In the genomic region with DNA sequence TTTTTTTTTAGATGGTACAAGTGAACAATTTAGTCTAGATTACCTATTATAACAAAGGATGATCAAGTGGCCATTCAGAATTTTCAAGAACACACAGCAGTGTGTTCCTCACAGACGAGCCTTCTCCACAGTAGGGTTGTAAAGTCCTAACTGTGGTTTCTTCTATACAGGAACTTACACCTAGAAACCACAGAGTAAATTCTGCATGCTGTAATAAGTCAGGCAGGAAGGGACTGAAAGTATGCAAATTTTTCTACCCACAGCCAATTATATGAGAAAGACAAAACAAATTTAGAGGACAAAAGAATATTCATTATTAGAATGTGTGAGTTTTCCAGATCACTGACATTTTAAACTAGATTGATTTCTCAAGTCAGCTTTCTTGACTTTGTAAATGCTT, we compare ENCODE assay signal across 7 cellular contexts.
DNase-seq lines count a peak whose midpoint lies in the region; ATAC-seq lines count a peak whose summit lies in the region.

No MANE protein-coding gene starts in this region.

- DNase-seq in NOMO-1 treated with dmso at 0.1 percent for 144 hours (lab: John Stamatoyannopoulos, UW; ENCODE audit: unreplicated experiment) (peak; percentile 36), GM03348 (ENCODE audit: low spot score) (no peak), right cardiac atrium (no peak)
- peak in 4 of 9 donors; percentile 27 to 53 (median 48) for DNase-seq in naive thymus-derived CD4-positive, alpha-beta T cell
- DNase-seq in NK-92 treated with Interleukin-12 subunit alpha and Interleukin-12 subunit beta, amount 100 ng/mL, for 24 hours (lab: John Stamatoyannopoulos, UW), result no peak

- POLR2A ChIA-PET in naive thymus-derived CD4-positive, alpha-beta T cell (lab: Charles Lee), result interaction anchor here (0.8 to 2.6 kb wide), 3 partner anchors 10 to 272 kb away, joined by 3 to 10 read pairs (median 7); no protein-coding TSS in a partner anchor

- intact Hi-C loops in naive thymus-derived CD4-positive, alpha-beta T cell (cut with micrococcal nuclease), result loop anchor here (1.0 to 2.0 kb wide), 2 partner anchors 12 to 17 kb away; no protein-coding TSS in a partner anchor
- intact Hi-C loops in right cardiac atrium (cut with DNase I), result no loop called here

- H3K27me3 ChIP-seq in naive thymus-derived CD4-positive, alpha-beta T cell (ENCODE audit: control insufficient read depth in 2 of 2, insufficient read depth in 2 of 2, low read length in 2 of 2), result no peaks in the 10 kb centered on the region
- no peaks in the 10 kb centered on the region for H3K27me3 ChIP-seq in right cardiac atrium (ENCODE audit: control insufficient read depth, insufficient read depth)

- H3K27ac Mint-ChIP-seq in naive thymus-derived CD4-positive, alpha-beta T cell, result peak overlapping the region; percentile 33 to 88 (median 71)

- peaks cover 4 to 16% (median 8%) of the 10 kb centered on the region in 5 donors for H3K36me3 Mint-ChIP-seq in naive thymus-derived CD4-positive, alpha-beta T cell

- no peaks in the 10 kb centered on the region for H3K9me3 Mint-ChIP-seq in naive thymus-derived CD4-positive, alpha-beta T cell

- H3K4me3 Mint-ChIP-seq in naive thymus-derived CD4-positive, alpha-beta T cell, result peak overlapping the region; percentile 29 to 76 (median 60)

- no peak overlapping the region for H3K4me3 ChIP-seq in naive thymus-derived CD4-positive, alpha-beta T cell (ENCODE audit: low read length)
- no peak overlapping the region for H3K4me3 ChIP-seq in right cardiac atrium (ENCODE audit: low read length)

- CTCF ChIA-PET in naive thymus-derived CD4-positive, alpha-beta T cell (lab: Charles Lee), result no interaction called here

- H3K27me3 Mint-ChIP-seq in naive thymus-derived CD4-positive, alpha-beta T cell, result no peaks in the 10 kb centered on the region

- 37% methylated on average over 1 of the region's 1 CpG for WGBS in right cardiac atrium

- peak overlapping the region; percentile 26 for H3K27ac ChIP-seq in naive thymus-derived CD4-positive, alpha-beta T cell (ENCODE audit: low read depth, low read length)
- H3K27ac ChIP-seq in right cardiac atrium (ENCODE audit: low read length), result no peak overlapping the region

- ATAC-seq in GM19035 (IDR thresholded peaks at IDR 0.05; ENCODE audit: unreplicated experiment) (peak; percentile 100), HG02884 (IDR thresholded peaks at IDR 0.05; ENCODE audit: unreplicated experiment) (peak; percentile 99), right cardiac atrium (no peak)
- peak; percentile 94 for ATAC-seq in naive thymus-derived CD4-positive, alpha-beta T cell

- no peaks in the 10 kb centered on the region for H3K9me3 ChIP-seq in naive thymus-derived CD4-positive, alpha-beta T cell (ENCODE audit: control insufficient read depth in 2 of 3, low read length in 3 of 3)
- H3K9me3 ChIP-seq in right cardiac atrium (ENCODE audit: control insufficient read depth, low read length), result no peaks in the 10 kb centered on the region

- H3K36me3 ChIP-seq in naive thymus-derived CD4-positive, alpha-beta T cell (ENCODE audit: control insufficient read depth in 2 of 3, insufficient read depth in 3 of 3, low read length in 3 of 3), result no peaks in the 10 kb centered on the region

- peaks cover 55 to 73% of the 10 kb centered on the region in 2 donors for H3K4me1 ChIP-seq in naive thymus-derived CD4-positive, alpha-beta T cell (ENCODE audit: control insufficient read depth in 2 of 2, insufficient read depth in 2 of 2, low read length in 2 of 2)
- peaks cover 20% of the 10 kb centered on the region for H3K4me1 ChIP-seq in right cardiac atrium (ENCODE audit: control insufficient read depth, insufficient read depth, low read length)

- peaks cover 0 to 68% (median 52%) of the 10 kb centered on the region in 7 donors for H3K4me1 Mint-ChIP-seq in naive thymus-derived CD4-positive, alpha-beta T cell

Comparison
In these comparisons a context has a peak if more than half of its experiments do, and no peak if none do; other contexts are left out.
1. ATAC-seq: peak in GM19035 (single experiment), HG02884 (single experiment) and naive thymus-derived CD4-positive, alpha-beta T cell (single experiment); none in right cardiac atrium (0 of 2).
2. intact Hi-C loops: an anchor here in naive thymus-derived CD4-positive, alpha-beta T cell (1.0 to 2.0 kb wide); none called in right cardiac atrium.